23 cellular contexts compared by ENCODE assay signal in the genomic region with DNA sequence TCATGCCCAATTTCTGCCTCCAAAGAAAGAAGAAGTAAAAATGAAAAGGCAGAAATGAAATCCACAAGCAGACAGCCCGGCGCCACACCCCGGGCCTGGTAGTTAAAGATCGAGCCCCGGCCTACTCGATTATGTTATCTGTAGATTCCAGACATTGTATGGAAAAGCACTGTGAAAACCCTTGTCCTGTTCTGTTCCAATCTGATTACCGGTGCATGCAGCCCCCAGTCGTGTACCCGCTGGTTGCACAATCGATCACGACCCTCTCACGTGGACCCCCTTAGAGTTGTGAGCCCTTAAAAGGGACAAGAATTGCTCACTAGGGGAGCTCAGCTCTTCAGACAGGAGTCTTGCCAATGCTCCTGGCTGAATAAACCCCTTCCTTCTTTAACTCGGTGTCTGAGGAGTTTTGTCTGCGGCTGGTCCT. TPM values are rescaled to one million over a fixed set of nuclear protein-coding genes. Genes with fewer than 3 reads are reported as not detected.
"Had no signal": no experiment of that assay in that cellular context is flagged by ENCODE, and none has a peak within 500 bp of the region (broad histone marks: within the 10 kb centered on the region; RNA-seq: fewer than 3 reads in every experiment).

No MANE protein-coding gene starts in this region.

RNA-seq across cellular contexts. Expression of a gene that starts 42.1 kb away (rescaled TPM):
- total RNA-seq: kidney epithelial cell; left ventricle myocardium inferior; lower leg skin; lung; mesothelial cell of epicardium; mononuclear cell; natural killer cell treated with Interleukin-12 subunit alpha and Interleukin-12 subunit beta and Interleukin-15 and Interleukin-18, amount 100 ng/mL, for 72 hours; omental fat pad; ovary; progenitor cell of endocrine pancreas; pulmonary artery endothelial cell; renal cortical epithelial cell; right atrium auricular region; right lobe of liver; skeletal muscle tissue; smooth muscle cell; stomach; testis; thyroid gland; transverse colon; upper lobe of left lung; urinary bladder; vagina had no signal
